Comparison of ENCODE assay signal across 8 cellular contexts in the genomic region with DNA sequence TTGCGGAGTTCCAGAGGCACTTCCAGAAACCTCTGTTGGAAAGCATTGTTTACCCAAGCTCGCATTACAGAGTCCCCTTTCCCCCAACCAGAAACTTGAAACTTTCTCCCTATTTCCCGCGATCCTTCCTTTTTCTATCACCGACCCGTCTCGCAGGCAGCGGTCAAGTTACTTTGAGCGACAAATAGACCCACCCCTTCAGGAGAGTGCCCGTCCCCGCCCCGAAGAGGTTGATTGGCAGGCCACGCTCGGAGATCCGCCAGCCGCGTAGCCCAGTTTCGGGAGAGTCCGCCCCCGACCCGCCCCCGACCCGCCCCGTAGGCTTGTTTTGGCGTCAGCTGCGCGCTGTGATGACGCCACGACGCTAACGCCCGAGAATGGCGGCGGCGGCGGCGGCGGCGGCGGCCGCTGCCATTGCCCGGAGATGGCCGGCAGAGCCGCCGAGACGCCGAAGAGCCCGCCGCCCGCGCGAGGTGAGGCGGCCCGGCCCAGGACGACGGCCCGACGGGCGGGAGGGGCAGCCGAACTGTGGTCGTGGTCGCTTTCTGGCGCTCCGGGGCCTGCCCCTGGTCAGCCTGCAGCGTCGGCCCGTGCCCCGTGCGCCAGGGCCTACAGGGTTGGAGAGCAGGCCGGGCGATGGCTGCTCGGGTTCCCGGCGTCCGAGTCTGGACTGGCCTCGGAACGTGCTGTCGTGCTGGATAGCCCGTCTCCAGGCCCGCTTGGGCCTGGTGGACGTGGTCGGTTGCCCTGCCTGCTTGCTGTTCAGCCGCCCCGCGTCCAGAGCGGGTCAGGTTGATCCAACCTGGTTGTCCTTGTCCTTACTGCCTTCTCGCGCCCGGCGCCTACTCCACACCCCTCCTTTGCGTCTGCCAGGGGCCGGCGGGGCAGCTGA. TPM values are rescaled to one million over a fixed set of nuclear protein-coding genes. Genes with fewer than 3 reads are reported as not detected.
A peak's percentile ranks its signal among the peaks of the same experiment; 100 is the strongest.
DNase-seq lines count a peak whose midpoint lies in the region; ATAC-seq, FAIRE-seq and TF ChIP-seq lines count a peak whose summit lies in the region.

A gene (plus strand): TSS at position 356 of the 892 bp plus-strand sequence. CDS start 15,496 bp downstream, outside the sequence.

- H3K79me2 ChIP-seq in HepG2 (ENCODE audit: insufficient read depth, low read length) = peaks cover 40% of the 10 kb centered on the region

- H2AFZ ChIP-seq in HepG2 (ENCODE audit: low read length) = peak within 1 kb of the TSS; percentile 29

- intact Hi-C loops in dendritic cell treated with granulocyte-macrophage colony-stimulating factor and Interleukin-4, amounts not matched to agents 40 ng/mL and 50 ng/mL, for 4 days (cut with micrococcal nuclease) = no loop called here
- intact Hi-C loops in HepG2 (cut with micrococcal nuclease; ENCODE audit: unreplicated experiment) = loop anchor here (2.0 kb wide), 1 partner anchor 36 kb away; no protein-coding TSS in a partner anchor

- H3K4me1 Mint-ChIP-seq in dendritic cell treated with granulocyte-macrophage colony-stimulating factor and Interleukin-4, amounts not matched to agents 40 ng/mL and 50 ng/mL, for 4 days (ENCODE audit: low read depth) = peaks cover 40% of the 10 kb centered on the region

- peaks cover 7% of the 10 kb centered on the region; the same call in 1 of the 2 replicates for H4K20me1 ChIP-seq in HepG2 (ENCODE audit: insufficient read depth, low read length)

- peaks cover 13% of the 10 kb centered on the region for H3K36me3 Mint-ChIP-seq in dendritic cell treated with granulocyte-macrophage colony-stimulating factor and Interleukin-4, amounts not matched to agents 40 ng/mL and 50 ng/mL, for 4 days (ENCODE audit: low read depth)

- in situ Hi-C loops in HepG2 (cut with HindIII; ENCODE audit: extremely low pct_ligation_motif_present, low pct_unique_long_range_greater_than_20kb) = no loop called here

- H3K4me3 Mint-ChIP-seq in dendritic cell treated with granulocyte-macrophage colony-stimulating factor and Interleukin-4, amounts not matched to agents 40 ng/mL and 50 ng/mL, for 4 days = peak within 1 kb of the TSS; percentile 92

- TF ChIP-seq EP300 in HepG2 (IDR thresholded peaks at IDR 0.05; ENCODE audit: low read depth in 2 of 2, low read length in 2 of 2) (no peak), HepG2 (CRISPR knock-in tag; IDR thresholded peaks at IDR 0.05; ENCODE audit: borderline replicate concordance) (no peak)

- FAIRE-seq in HepG2 (lab: Jason Lieb, UNC) = peak; percentile 62

- H3K9me3 ChIP-seq in HepG2 (ENCODE audit: low read length) = no peaks in the 10 kb centered on the region

- H3K4me3 ChIP-seq in HepG2 (replicated peaks in 1 of 3; ENCODE audit: insufficient read depth in 1 of 3, low read depth in 2 of 3, low read length in 3 of 3) = peak within 1 kb of the TSS; percentile 93 to 99 (median 98)

- ATAC-seq in GM19395 (IDR thresholded peaks at IDR 0.05; ENCODE audit: unreplicated experiment) = peak; percentile 83
- ATAC-seq in HG03565 (IDR thresholded peaks at IDR 0.05; ENCODE audit: unreplicated experiment) = peak; percentile 63
- ATAC-seq in HepG2 = peak; percentile 94

- no peaks in the 10 kb centered on the region for H3K27me3 Mint-ChIP-seq in dendritic cell treated with granulocyte-macrophage colony-stimulating factor and Interleukin-4, amounts not matched to agents 40 ng/mL and 50 ng/mL, for 4 days

- H3K4me2 ChIP-seq in HepG2 (ENCODE audit: low read depth, low read length) = peak within 1 kb of the TSS; percentile 86

- peak within 1 kb of the TSS; percentile 95 for H3K27ac Mint-ChIP-seq in dendritic cell treated with granulocyte-macrophage colony-stimulating factor and Interleukin-4, amounts not matched to agents 40 ng/mL and 50 ng/mL, for 4 days

- TF ChIP-seq POLR2A in HepG2 (IDR thresholded peaks at IDR 0.05; ENCODE audit: insufficient read depth in 1 of 2, low read depth in 2 of 2, low read length in 2 of 2) = peak; percentile 46 to 66; a peak in 3 of 4 replicates

- CTCF ChIA-PET in HepG2 (lab: Yijun Ruan, JAX; ENCODE audit: low intra/inter-chr PET ratio, low total read pairs) = interaction anchor here (1.1 kb wide), 1 partner anchor 36 kb away, joined by 3 read pairs; no protein-coding TSS in a partner anchor

- H3K27ac ChIP-seq in HepG2 (ENCODE audit: extremely low read length, insufficient read depth, low read length) = peak within 1 kb of the TSS; percentile 90

- H3K36me3 ChIP-seq in HepG2 (replicated peaks in 1 of 2; ENCODE audit: control insufficient read depth in 1 of 2, insufficient read depth in 2 of 2, low read length in 2 of 2) = no peaks in the 10 kb centered on the region

- POLR2A ChIA-PET in HepG2 (lab: Yijun Ruan, JAX) = interaction anchor here (0.7 to 3.0 kb wide), 11 partner anchors 10 to 192 kb away, joined by 3 to 32 read pairs (median 4); a partner anchor contains a TSS

- H3K9me3 Mint-ChIP-seq in dendritic cell treated with granulocyte-macrophage colony-stimulating factor and Interleukin-4, amounts not matched to agents 40 ng/mL and 50 ng/mL, for 4 days = no peaks in the 10 kb centered on the region

- no peaks in the 10 kb centered on the region; a peak in 1 of 5 replicates for H3K27me3 ChIP-seq in HepG2 (ENCODE audit: control insufficient read depth in 1 of 2, insufficient read depth in 2 of 2, low read length in 2 of 2)

- peak; percentile 67 for TF ChIP-seq RAD21 in HepG2 (CRISPR knock-in tag; IDR thresholded peaks at IDR 0.05)

- WGBS in HepG2 (ENCODE audit: low lambda C conversion rate) = under 1% methylated on average over 59 of the region's 93 CpGs

- TSS peak; percentile 90 for BruUV-seq in HepG2 (replicated peaks; lab: Mats Ljungman, UMichigan)

- peak; percentile 12; the same call in 1 of the 2 replicates for TF ChIP-seq CTCF in HepG2 (CRISPR knock-in tag; IDR thresholded peaks at IDR 0.05)

- H3K9ac ChIP-seq in HepG2 (ENCODE audit: insufficient read depth, low read depth, low read length) = peak within 1 kb of the TSS; percentile 99

- peak; percentile 72 to 96 (median 90) for DNase-seq in C1 segment of cervical spinal cord (lab: John Stamatoyannopoulos, UW)
- peak; percentile 74 for DNase-seq in NCI-H774 (lab: John Stamatoyannopoulos, UW)
- DNase-seq in activated CD4-positive, alpha-beta T cell treated with anti-CD3 and anti-CD28 coated beads, Interleukin-2, amount 50 U/mL, for 4 hours = peak; percentile 94
- DNase-seq in HepG2 (ENCODE audit: low spot score) = peak; percentile 95
- peak; percentile 91 to 95 for DNase-seq in stimulated activated CD4-positive, alpha-beta T cell treated with anti-CD3 and anti-CD28 coated beads, Interleukin-2, amount 100 ng/mL, for 48 hours

- peaks cover 44% of the 10 kb centered on the region for H3K4me1 ChIP-seq in HepG2 (ENCODE audit: insufficient read depth, low read length)

TF ChIP-seq in HepG2, 621 proteins besides CTCF, POLR2A, EP300 and RAD21 (continues in another document):
- no peak for TF ChIP-seq DPF2 (CRISPR knock-in tag; IDR thresholded peaks at IDR 0.05; ENCODE audit: borderline replicate concordance, low read depth)
- TF ChIP-seq, protein P1, sequence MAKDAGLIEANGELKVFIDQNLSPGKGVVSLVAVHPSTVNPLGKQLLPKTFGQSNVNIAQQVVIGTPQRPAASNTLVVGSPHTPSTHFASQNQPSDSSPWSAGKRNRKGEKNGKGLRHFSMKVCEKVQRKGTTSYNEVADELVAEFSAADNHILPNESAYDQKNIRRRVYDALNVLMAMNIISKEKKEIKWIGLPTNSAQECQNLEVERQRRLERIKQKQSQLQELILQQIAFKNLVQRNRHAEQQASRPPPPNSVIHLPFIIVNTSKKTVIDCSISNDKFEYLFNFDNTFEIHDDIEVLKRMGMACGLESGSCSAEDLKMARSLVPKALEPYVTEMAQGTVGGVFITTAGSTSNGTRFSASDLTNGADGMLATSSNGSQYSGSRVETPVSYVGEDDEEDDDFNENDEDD (CRISPR knock-in tag; IDR thresholded peaks at IDR 0.05; ENCODE audit: borderline replicate concordance) = no peak; the same call in 1 of the 2 replicates
- no peak for TF ChIP-seq ADNP (CRISPR knock-in tag; IDR thresholded peaks at IDR 0.05)
- TF ChIP-seq, protein P2, sequence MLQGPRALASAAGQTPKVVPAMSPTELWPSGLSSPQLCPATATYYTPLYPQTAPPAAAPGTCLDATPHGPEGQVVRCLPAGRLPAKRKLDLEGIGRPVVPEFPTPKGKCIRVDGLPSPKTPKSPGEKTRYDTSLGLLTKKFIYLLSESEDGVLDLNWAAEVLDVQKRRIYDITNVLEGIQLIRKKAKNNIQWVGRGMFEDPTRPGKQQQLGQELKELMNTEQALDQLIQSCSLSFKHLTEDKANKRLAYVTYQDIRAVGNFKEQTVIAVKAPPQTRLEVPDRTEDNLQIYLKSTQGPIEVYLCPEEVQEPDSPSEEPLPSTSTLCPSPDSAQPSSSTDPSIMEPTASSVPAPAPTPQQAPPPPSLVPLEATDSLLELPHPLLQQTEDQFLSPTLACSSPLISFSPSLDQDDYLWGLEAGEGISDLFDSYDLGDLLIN (CRISPR knock-in tag; IDR thresholded peaks at IDR 0.05; ENCODE audit: borderline replicate concordance) = 0 out of 2 replicates have a peak, but pooled peaks have one; percentile 68

RNA-seq across cellular contexts. Expression of the gene that starts here (rescaled TPM):
- 8.4 and 12.9 TPM in 2 replicates for total RNA-seq in HepG2 (2016; rRNA removed; fragmentation: Illumina TruSeq; extraction: Trizol)
- 19.3 and 21.7 TPM in 2 replicates for total RNA-seq in HepG2 (2016; cell fraction: cytosol; rRNA removed; fragmentation: Illumina TruSeq; extraction: Trizol; ENCODE audit: low read depth)
- 11.2 and 11.8 TPM in 2 replicates for total RNA-seq in HepG2 (2016; cell fraction: insoluble cytoplasmic fraction; rRNA removed; fragmentation: Illumina TruSeq; extraction: Trizol)
- 29.0 and 30.2 TPM in 2 replicates for total RNA-seq in HepG2 (2016; cell fraction: membrane; rRNA removed; fragmentation: Illumina TruSeq; extraction: Trizol)
- 10.0 and 11.3 TPM in 2 replicates for total RNA-seq in HepG2 (2016; cell fraction: nucleus; rRNA removed; fragmentation: Illumina TruSeq; extraction: Trizol)
- polyA plus RNA-seq in HepG2 (2011; rRNA removed) = 19.1 and 45.7 TPM in 2 replicates
- 25.6 and 28.0 TPM in 2 replicates for polyA plus RNA-seq in HepG2 (2011; cell fraction: cytosol; rRNA removed)
- 28.8 and 29.7 TPM in 2 replicates for polyA plus RNA-seq in HepG2 (2011; cell fraction: nucleus; rRNA removed)
- 18.9 and 23.9 TPM in 2 replicates for polyA plus RNA-seq in HepG2 (2012)
- polyA plus RNA-seq in HepG2 (2016; cell fraction: cytosol; fragmentation: Illumina TruSeq; extraction: Trizol; ENCODE audit: low read depth) = 17.3 and 28.4 TPM in 2 replicates
- 25.1 and 27.8 TPM in 2 replicates for polyA plus RNA-seq in HepG2 (2016; cell fraction: insoluble cytoplasmic fraction; fragmentation: Illumina TruSeq; extraction: Trizol; ENCODE audit: low read depth)
- polyA plus RNA-seq in HepG2 (2016; cell fraction: membrane; fragmentation: Illumina TruSeq; extraction: Trizol; ENCODE audit: low read depth) = 46.7 and 49.0 TPM in 2 replicates
- polyA plus RNA-seq in HepG2 (2016; cell fraction: nucleus; fragmentation: Illumina TruSeq; extraction: Trizol; ENCODE audit: insufficient read depth, low read depth) = 19.1 and 27.5 TPM in 2 replicates
- polyA minus RNA-seq in HepG2 (2011; rRNA and poly(A)+ RNA removed; ENCODE audit: low replicate concordance) = 49.1 and 87.7 TPM in 2 replicates
- polyA minus RNA-seq in HepG2 (2011; cell fraction: cytosol; rRNA and poly(A)+ RNA removed) = 17.5 and 18.7 TPM in 2 replicates
- 16.0 and 20.4 TPM in 2 replicates for polyA minus RNA-seq in HepG2 (2011; cell fraction: nucleus; rRNA and poly(A)+ RNA removed)

Comparison
In these comparisons a context has a peak if more than half of its experiments do, and no peak if none do; other contexts are left out.
1. Peak in every context shown above with its lines: DNase-seq, ATAC-seq, H3K4me3 ChIP-seq and H3K27ac ChIP-seq.